9 cellular contexts compared by ENCODE assay signal in the genomic region with DNA sequence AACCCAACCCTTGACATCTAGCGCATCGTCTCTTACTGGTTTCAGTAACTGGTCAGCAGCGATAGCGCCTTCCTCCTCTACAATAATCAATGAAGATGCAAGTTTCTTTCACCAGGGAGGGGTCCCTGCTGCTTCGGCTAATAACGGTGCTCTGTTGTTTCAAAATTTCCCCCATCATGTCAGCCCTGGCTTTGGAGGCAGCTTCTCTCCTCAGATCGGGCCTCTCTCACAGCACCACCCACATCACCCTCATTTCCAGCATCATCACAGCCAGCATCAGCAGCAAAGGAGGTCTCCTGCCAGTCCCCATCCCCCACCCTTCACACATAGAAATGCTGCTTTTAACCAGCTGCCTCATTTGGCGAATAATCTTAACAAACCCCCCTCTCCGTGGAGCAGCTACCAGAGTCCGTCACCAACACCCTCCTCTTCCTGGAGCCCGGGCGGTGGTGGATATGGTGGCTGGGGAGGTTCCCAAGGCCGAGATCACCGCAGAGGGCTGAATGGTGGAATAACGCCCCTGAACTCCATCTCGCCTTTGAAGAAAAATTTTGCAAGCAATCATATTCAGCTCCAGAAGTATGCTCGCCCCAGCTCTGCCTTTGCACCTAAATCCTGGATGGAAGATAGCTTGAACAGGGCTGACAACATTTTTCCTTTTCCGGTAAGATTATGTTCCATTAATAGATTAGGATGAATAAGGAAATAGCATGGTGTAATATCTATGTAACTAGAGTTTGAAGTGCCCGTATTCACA. TPM values are rescaled to one million over a fixed set of nuclear protein-coding genes. Genes with fewer than 3 reads are reported as not detected.
DNase-seq lines count a peak whose midpoint lies in the region; ATAC-seq, FAIRE-seq and TF ChIP-seq lines count a peak whose summit lies in the region.
"Had no signal": no experiment of that assay in that cellular context is flagged by ENCODE, and none has a peak within 500 bp of the region (broad histone marks: within the 10 kb centered on the region; RNA-seq: fewer than 3 reads in every experiment).

No MANE protein-coding gene starts in this region.

- peak overlapping the region; percentile 90 for H3K4me3 ChIP-seq in PC-3 (ENCODE audit: low read length)

- H3K27ac ChIP-seq in PC-3 (ENCODE audit: low read length) = peak overlapping the region; percentile 5

- H3K36me3 ChIP-seq in PC-3 (ENCODE audit: low read depth, low read length) = no peaks in the 10 kb centered on the region

- H3K79me2 ChIP-seq in PC-3 (ENCODE audit: low read length) = peaks cover 69% of the 10 kb centered on the region

- peaks cover 52% of the 10 kb centered on the region for H3K4me1 ChIP-seq in PC-3 (ENCODE audit: insufficient read depth, low read length)

- H3K9me3 Mint-ChIP-seq in dendritic cell treated with granulocyte-macrophage colony-stimulating factor and Interleukin-4, amounts not matched to agents 40 ng/mL and 50 ng/mL, for 4 days = no peaks in the 10 kb centered on the region

- peak overlapping the region; percentile 74 for H3K9ac ChIP-seq in PC-3 (ENCODE audit: low read length)

- H3K27ac Mint-ChIP-seq in dendritic cell treated with granulocyte-macrophage colony-stimulating factor and Interleukin-4, amounts not matched to agents 40 ng/mL and 50 ng/mL, for 4 days = peak overlapping the region; percentile 94

- CTCF ChIA-PET in PC-3 (lab: Charles Lee) = interaction anchor here (1.2 kb wide), 1 partner anchor 83 kb away, joined by 4 read pairs; no protein-coding TSS in a partner anchor

- peak overlapping the region; percentile 74 for H3K4me3 Mint-ChIP-seq in dendritic cell treated with granulocyte-macrophage colony-stimulating factor and Interleukin-4, amounts not matched to agents 40 ng/mL and 50 ng/mL, for 4 days

- BruUV-seq in PC-3 (replicated peaks; lab: Mats Ljungman, UMichigan) = no TSS peak

- no peaks in the 10 kb centered on the region for H3K27me3 Mint-ChIP-seq in dendritic cell treated with granulocyte-macrophage colony-stimulating factor and Interleukin-4, amounts not matched to agents 40 ng/mL and 50 ng/mL, for 4 days

- peaks cover 35% of the 10 kb centered on the region for H3K36me3 Mint-ChIP-seq in dendritic cell treated with granulocyte-macrophage colony-stimulating factor and Interleukin-4, amounts not matched to agents 40 ng/mL and 50 ng/mL, for 4 days (ENCODE audit: low read depth)

- H3F3A ChIP-seq in PC-3 (ENCODE audit: low read length, unreplicated experiment) = no peaks in the 10 kb centered on the region

- ATAC-seq in PC-3 (peak; percentile 5), GM21576 (IDR thresholded peaks at IDR 0.05; ENCODE audit: unreplicated experiment) (no peak)

- no peaks in the 10 kb centered on the region for H3K9me3 ChIP-seq in PC-3 (ENCODE audit: low read length)

- POLR2A ChIA-PET in PC-3 (lab: Charles Lee; ENCODE audit: unreplicated experiment) = interaction anchor here (0.6 to 1.1 kb wide), 6 partner anchors 12 to 193 kb away, joined by 3 to 5 read pairs (median 3); no protein-coding TSS in a partner anchor

- peak; percentile 24 for DNase-seq in NCI-H2107 treated with DMSO at 0.1 percent for 48 hours (lab: John Stamatoyannopoulos, UW; ENCODE audit: unreplicated experiment)
- DNase-seq in NCI-H2107 (lab: John Stamatoyannopoulos, UW) = no peak
- peak; percentile 42 for DNase-seq in PC-3
- DNase-seq in midbrain (lab: John Stamatoyannopoulos, UW) = peak; percentile 53
- peak; percentile 14 for DNase-seq in urothelium cell line (ENCODE audit: low spot score)
- DNase-seq in stimulated activated CD8-positive, alpha-beta memory T cell treated with anti-CD3 and anti-CD28 coated beads, Interleukin-4, amount 100 ng/mL, for 48 hours = no peak
- DNase-seq: DND-41 had no signal

- peaks cover 58% of the 10 kb centered on the region for H3K4me1 Mint-ChIP-seq in dendritic cell treated with granulocyte-macrophage colony-stimulating factor and Interleukin-4, amounts not matched to agents 40 ng/mL and 50 ng/mL, for 4 days (ENCODE audit: low read depth)

- H4K20me1 ChIP-seq in PC-3 (ENCODE audit: low read length) = no peaks in the 10 kb centered on the region

- H3K27me3 ChIP-seq in PC-3 (ENCODE audit: low read length) = no peaks in the 10 kb centered on the region

- peak overlapping the region; percentile 34 for H2AFZ ChIP-seq in PC-3 (ENCODE audit: low read length)

- peak overlapping the region; percentile 88 for H3K4me2 ChIP-seq in PC-3 (ENCODE audit: low read length)

- intact Hi-C loops in PC-3 (cut with micrococcal nuclease) = loop anchor here (1.0 kb wide), 3 partner anchors 29 to 83 kb away; no protein-coding TSS in a partner anchor
- intact Hi-C loops in dendritic cell treated with granulocyte-macrophage colony-stimulating factor and Interleukin-4, amounts not matched to agents 40 ng/mL and 50 ng/mL, for 4 days (cut with micrococcal nuclease) = loop anchor here (5.0 kb wide), 1 partner anchor 37 kb away; no protein-coding TSS in a partner anchor

- no peak for FAIRE-seq in urothelium cell line (lab: Jason Lieb, UNC)

- no peaks in the 10 kb centered on the region for H3K9me2 ChIP-seq in PC-3 (replicated peaks; ENCODE audit: low read length)

- TF ChIP-seq CTCF in PC-3 (conservative IDR thresholded peaks at IDR 0.05; ENCODE audit: low read depth, low read length) = no peak

RNA-seq across cellular contexts. Expression of gene CPEB4, which starts 2.2 kb away (rescaled TPM):
- total RNA-seq in PC-3 (2014; rRNA removed) = 26.2 and 37.0 TPM in 2 replicates

Comparison
In these comparisons a context has a peak if more than half of its experiments do, and no peak if none do; other contexts are left out.
1. DNase-seq: peak in NCI-H2107 treated with DMSO at 0.1 percent for 48 hours (single experiment), PC-3 (single experiment), midbrain (single experiment) and urothelium cell line (single experiment); none in NCI-H2107 (single experiment) and stimulated activated CD8-positive, alpha-beta memory T cell treated with anti-CD3 and anti-CD28 coated beads, Interleukin-4, amount 100 ng/mL, for 48 hours (single experiment).